ENCODE assay signal across 9 cellular contexts in the genomic region with DNA sequence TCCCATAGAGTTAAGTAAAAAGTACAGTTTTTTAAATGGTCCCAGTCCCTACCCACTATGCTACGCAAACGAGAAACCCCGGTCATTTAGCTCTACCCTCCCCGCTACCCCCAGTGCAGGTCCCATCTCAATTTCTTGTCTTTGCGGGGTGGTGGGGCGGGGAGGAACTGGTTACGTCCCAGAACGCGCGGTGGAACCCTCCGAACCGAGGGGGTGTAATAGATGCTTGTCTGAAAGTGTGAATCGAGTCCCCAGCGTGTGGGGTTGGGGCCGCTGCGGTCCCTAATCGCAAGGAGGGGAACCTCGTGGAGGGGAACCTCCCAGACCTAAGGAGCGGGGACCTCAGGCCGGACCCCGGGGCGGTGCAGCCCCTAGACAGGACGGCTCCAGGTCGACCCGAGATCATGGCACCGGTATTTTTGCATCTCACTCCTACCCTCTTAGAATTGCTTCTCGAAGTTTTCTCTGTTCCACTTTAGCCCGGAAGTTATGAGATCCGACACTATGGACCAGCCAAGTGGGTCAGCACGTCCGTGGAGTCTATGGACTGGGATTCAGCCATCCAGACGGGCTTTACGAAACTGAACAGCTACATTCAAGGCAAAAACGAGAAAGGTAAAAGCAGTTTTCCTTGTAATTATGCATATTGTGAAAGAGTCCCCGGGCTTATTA. TPM values are rescaled to one million over a fixed set of nuclear protein-coding genes. Genes with fewer than 3 reads are reported as not detected.
DNase-seq lines count a peak whose midpoint lies in the region; ATAC-seq and TF ChIP-seq lines count a peak whose summit lies in the region.
"Had no signal": no experiment of that assay in that cellular context is flagged by ENCODE, and none has a peak within 500 bp of the region (broad histone marks: within the 10 kb centered on the region; RNA-seq: fewer than 3 reads in every experiment).

No MANE protein-coding gene starts in this region.

- intact Hi-C loops in CD8-positive, alpha-beta T cell (cut with DNase I, micrococcal nuclease) = loop anchor here (1.0 to 10.0 kb wide), 13 partner anchors 33 to 1580 kb away; partner anchors contain the start of genes IFNGR1 (in 2 of the 2), ARFGEF3 (in 1 of the 2), CCDC28A (in 1 of the 2) and CITED2 (in 1 of the 2)
- intact Hi-C loops in esophagus muscularis mucosa (cut with DNase I) = loop anchor here (5.0 to 10.0 kb wide), 3 partner anchors 287 to 400 kb away; no protein-coding TSS in a partner anchor

- no peaks in the 10 kb centered on the region for H3K9me2 ChIP-seq in neural cell (ENCODE audit: insufficient read depth, low read length)

- TF ChIP-seq CTCF in CD8-positive, alpha-beta T cell (IDR thresholded peaks at IDR 0.05) = no peak
- no peak for TF ChIP-seq CTCF in esophagus muscularis mucosa (IDR thresholded peaks at IDR 0.05)
- TF ChIP-seq CTCF in neural cell (IDR thresholded peaks at IDR 0.05; ENCODE audit: poor library complexity, severe bottlenecking) = no peak
- TF ChIP-seq CTCF in GM10248 (IDR thresholded peaks at IDR 0.05; ENCODE audit: control extremely low read depth, extremely low read depth, low read depth, missing control alignments) = no peak

- no peak for TF ChIP-seq RAD21 in neural cell (conservative IDR thresholded peaks at IDR 0.05)

- TF ChIP-seq POLR2A in esophagus muscularis mucosa (IDR thresholded peaks at IDR 0.05; ENCODE audit: low read depth) = no peak

- H3F3A ChIP-seq in neural cell (ENCODE audit: insufficient read depth, low read length, poor library complexity, severe bottlenecking) = peaks cover 2% of the 10 kb centered on the region

- no peaks in the 10 kb centered on the region for H3K9me3 ChIP-seq in CD8-positive, alpha-beta T cell (ENCODE audit: low read length)
- H3K9me3 ChIP-seq in esophagus muscularis mucosa = no peaks in the 10 kb centered on the region
- H3K9me3 ChIP-seq in neural cell (ENCODE audit: low read length) = no peaks in the 10 kb centered on the region

- ATAC-seq in CD8-positive, alpha-beta T cell = peak; percentile 29
- ATAC-seq in HG03175 (IDR thresholded peaks at IDR 0.05; ENCODE audit: unreplicated experiment) (peak; percentile 12), HG03460 (IDR thresholded peaks at IDR 0.05; ENCODE audit: unreplicated experiment) (no peak)

- H3K27ac ChIP-seq in CD8-positive, alpha-beta T cell (ENCODE audit: low read depth, low read length) = peak overlapping the region; percentile 63
- H3K27ac ChIP-seq in esophagus muscularis mucosa (replicated peaks in 1 of 4) (peak overlapping the region; percentile 91 to 98 (median 96)), neural cell (ENCODE audit: low read length) (no peak overlapping the region)

- H3K9ac ChIP-seq in neural cell (ENCODE audit: low read length) = peak overlapping the region; percentile 44

- H3K4me3 ChIP-seq in CD8-positive, alpha-beta T cell (ENCODE audit: low read depth, low read length) = peak overlapping the region; percentile 63
- H3K4me3 ChIP-seq in esophagus muscularis mucosa (peak overlapping the region; percentile 67 to 91 (median 84)), neural cell (ENCODE audit: low read length) (peak overlapping the region; percentile 87)

- no peak for TF ChIP-seq EP300 in esophagus muscularis mucosa (IDR thresholded peaks at IDR 0.05)
- no peak for TF ChIP-seq EP300 in neural cell (conservative IDR thresholded peaks at IDR 0.05; ENCODE audit: poor library complexity, severe bottlenecking)

- H4K20me1 ChIP-seq in neural cell (ENCODE audit: insufficient read depth) = no peaks in the 10 kb centered on the region

- no peak overlapping the region for H2AFZ ChIP-seq in neural cell (ENCODE audit: low read depth, low read length)

- CTCF ChIA-PET in CD8-positive, alpha-beta T cell (lab: Charles Lee) = interaction anchor here (0.8 to 3.4 kb wide), 7 partner anchors 10 to 369 kb away, joined by 3 to 11 read pairs (median 5); partner anchors contain the start of gene CCDC28A
- CTCF ChIA-PET in GM10248 (lab: Yijun Ruan, JAX) = interaction anchor here (0.6 to 3.3 kb wide), 16 partner anchors 10 to 288 kb away, joined by 3 to 29 read pairs (median 4); no protein-coding TSS in a partner anchor

- DNase-seq in CD8-positive, alpha-beta T cell = peak in 4 of 7 experiments; percentile 7 to 49 (median 28)
- DNase-seq in activated CD4-positive, alpha-beta T cell treated with anti-CD3 and anti-CD28 coated beads, Interleukin-2, amount 50 U/mL, for 4 hours = peak; percentile 10 to 21
- DNase-seq in esophagus muscularis mucosa (ENCODE audit: extremely low spot score) = no peak
- no peak for DNase-seq in NCI-H1436 (lab: John Stamatoyannopoulos, UW)
- no peak for DNase-seq in GM10248 (ENCODE audit: extremely low spot score)

- H3K4me1 ChIP-seq in CD8-positive, alpha-beta T cell (ENCODE audit: insufficient read depth, low read length) = peaks cover 15% of the 10 kb centered on the region
- H3K4me1 ChIP-seq in esophagus muscularis mucosa = peaks cover 12 to 33% (median 20%) of the 10 kb centered on the region in 4 donors

- H3K27me3 Mint-ChIP-seq in CD8-positive, alpha-beta T cell (ENCODE audit: low read depth) = no peaks in the 10 kb centered on the region

- peak overlapping the region; percentile 97 for H3K27ac Mint-ChIP-seq in CD8-positive, alpha-beta T cell

- peak overlapping the region; percentile 90 for H3K4me3 Mint-ChIP-seq in CD8-positive, alpha-beta T cell

- POLR2A ChIA-PET in CD8-positive, alpha-beta T cell (lab: Charles Lee) = interaction anchor here (0.6 to 2.7 kb wide), 4 partner anchors 20 to 969 kb away, joined by 3 to 13 read pairs (median 7); partner anchors contain the start of genes CCDC28A and CITED2
- POLR2A ChIA-PET in GM10248 (lab: Yijun Ruan, JAX) = interaction anchor here (1.0 kb wide), 1 partner anchor 11 kb away, joined by 5 read pairs; no protein-coding TSS in a partner anchor

- no peaks in the 10 kb centered on the region for H3K27me3 ChIP-seq in CD8-positive, alpha-beta T cell (ENCODE audit: insufficient read depth, low read length)
- H3K27me3 ChIP-seq in esophagus muscularis mucosa (no peaks in the 10 kb centered on the region), neural cell (ENCODE audit: insufficient read depth, low read depth, low read length) (peaks cover 16% of the 10 kb centered on the region)

- H3K4me2 ChIP-seq in neural cell (ENCODE audit: low read length) = peak overlapping the region; percentile 9

- peaks cover 7% of the 10 kb centered on the region for H3K36me3 ChIP-seq in CD8-positive, alpha-beta T cell (ENCODE audit: insufficient read depth, low read length)
- H3K36me3 ChIP-seq in esophagus muscularis mucosa (peaks cover 22 to 42% (median 38%) of the 10 kb centered on the region in 4 donors), neural cell (ENCODE audit: insufficient read depth, low read length) (no peaks in the 10 kb centered on the region)

- H3K36me3 Mint-ChIP-seq in CD8-positive, alpha-beta T cell = peaks cover 39% of the 10 kb centered on the region

- WGBS in esophagus muscularis mucosa = 7% methylated on average over 27 of the region's 35 CpGs

- peaks cover 28% of the 10 kb centered on the region for H3K4me1 Mint-ChIP-seq in CD8-positive, alpha-beta T cell (ENCODE audit: low read depth)

- no peaks in the 10 kb centered on the region for H3K79me2 ChIP-seq in neural cell (replicated peaks; ENCODE audit: insufficient read depth, low read length)

- H3K9me3 Mint-ChIP-seq in CD8-positive, alpha-beta T cell = no peaks in the 10 kb centered on the region

TF ChIP-seq in neural cell, 6 proteins besides CTCF, POLR2A, EP300 and RAD21:
- TF ChIP-seq POLR2AphosphoS5 (IDR thresholded peaks at IDR 0.05) (no peak), TAF1 (IDR thresholded peaks at IDR 0.05; ENCODE audit: low read depth) (no peak), MXI1 (conservative IDR thresholded peaks at IDR 0.05; ENCODE audit: poor library complexity, severe bottlenecking) (no peak), EZH2 (IDR thresholded peaks at IDR 0.05; ENCODE audit: borderline replicate concordance, insufficient read depth, low read length, poor library complexity, severe bottlenecking) (no peak)
- TF ChIP-seq, protein P1, sequence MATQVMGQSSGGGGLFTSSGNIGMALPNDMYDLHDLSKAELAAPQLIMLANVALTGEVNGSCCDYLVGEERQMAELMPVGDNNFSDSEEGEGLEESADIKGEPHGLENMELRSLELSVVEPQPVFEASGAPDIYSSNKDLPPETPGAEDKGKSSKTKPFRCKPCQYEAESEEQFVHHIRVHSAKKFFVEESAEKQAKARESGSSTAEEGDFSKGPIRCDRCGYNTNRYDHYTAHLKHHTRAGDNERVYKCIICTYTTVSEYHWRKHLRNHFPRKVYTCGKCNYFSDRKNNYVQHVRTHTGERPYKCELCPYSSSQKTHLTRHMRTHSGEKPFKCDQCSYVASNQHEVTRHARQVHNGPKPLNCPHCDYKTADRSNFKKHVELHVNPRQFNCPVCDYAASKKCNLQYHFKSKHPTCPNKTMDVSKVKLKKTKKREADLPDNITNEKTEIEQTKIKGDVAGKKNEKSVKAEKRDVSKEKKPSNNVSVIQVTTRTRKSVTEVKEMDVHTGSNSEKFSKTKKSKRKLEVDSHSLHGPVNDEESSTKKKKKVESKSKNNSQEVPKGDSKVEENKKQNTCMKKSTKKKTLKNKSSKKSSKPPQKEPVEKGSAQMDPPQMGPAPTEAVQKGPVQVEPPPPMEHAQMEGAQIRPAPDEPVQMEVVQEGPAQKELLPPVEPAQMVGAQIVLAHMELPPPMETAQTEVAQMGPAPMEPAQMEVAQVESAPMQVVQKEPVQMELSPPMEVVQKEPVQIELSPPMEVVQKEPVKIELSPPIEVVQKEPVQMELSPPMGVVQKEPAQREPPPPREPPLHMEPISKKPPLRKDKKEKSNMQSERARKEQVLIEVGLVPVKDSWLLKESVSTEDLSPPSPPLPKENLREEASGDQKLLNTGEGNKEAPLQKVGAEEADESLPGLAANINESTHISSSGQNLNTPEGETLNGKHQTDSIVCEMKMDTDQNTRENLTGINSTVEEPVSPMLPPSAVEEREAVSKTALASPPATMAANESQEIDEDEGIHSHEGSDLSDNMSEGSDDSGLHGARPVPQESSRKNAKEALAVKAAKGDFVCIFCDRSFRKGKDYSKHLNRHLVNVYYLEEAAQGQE (IDR thresholded peaks at IDR 0.05; ENCODE audit: borderline replicate concordance) = no peak

RNA-seq across cellular contexts. Expression of gene HEBP2, which starts 0.8 kb away (rescaled TPM):
- total RNA-seq in CD8-positive, alpha-beta T cell = 10 to 100 TPM; 64.6 to 69.1 TPM
- 100 to 1,000 TPM in 2 of 4 donors, 10 to 100 TPM in 2; 90.1 to 135 (median 104) TPM for total RNA-seq in esophagus muscularis mucosa
- polyA plus RNA-seq in neural cell = 1.4 and 3.0 TPM in 2 replicates
- polyA minus RNA-seq in neural cell = 0.73 and 0.81 TPM in 2 replicates

RNA-seq across cellular contexts. Expression of gene SMIM28, which starts 27.1 kb away (rescaled TPM):
- not detected for total RNA-seq in CD8-positive, alpha-beta T cell
- under 1 TPM in 1 of 4 donors, not detected in 3; 0.50 TPM for total RNA-seq in esophagus muscularis mucosa
- not detected in 2 replicates for polyA plus RNA-seq in neural cell
- not detected in 2 replicates for polyA minus RNA-seq in neural cell
- total RNA-seq: LHCN-M2 had no signal

Comparison
In these comparisons a context has a peak if more than half of its experiments do, and no peak if none do; other contexts are left out.
1. DNase-seq: peak in CD8-positive, alpha-beta T cell (4 of 7) and activated CD4-positive, alpha-beta T cell treated with anti-CD3 and anti-CD28 coated beads, Interleukin-2, amount 50 U/mL, for 4 hours (2 of 2); none in esophagus muscularis mucosa (single experiment), NCI-H1436 (single experiment) and GM10248 (single experiment).
2. Peak in every context shown above with its lines, with median percentiles within 50 percentile points of each other: H3K4me3 ChIP-seq.